In the genomic region with DNA sequence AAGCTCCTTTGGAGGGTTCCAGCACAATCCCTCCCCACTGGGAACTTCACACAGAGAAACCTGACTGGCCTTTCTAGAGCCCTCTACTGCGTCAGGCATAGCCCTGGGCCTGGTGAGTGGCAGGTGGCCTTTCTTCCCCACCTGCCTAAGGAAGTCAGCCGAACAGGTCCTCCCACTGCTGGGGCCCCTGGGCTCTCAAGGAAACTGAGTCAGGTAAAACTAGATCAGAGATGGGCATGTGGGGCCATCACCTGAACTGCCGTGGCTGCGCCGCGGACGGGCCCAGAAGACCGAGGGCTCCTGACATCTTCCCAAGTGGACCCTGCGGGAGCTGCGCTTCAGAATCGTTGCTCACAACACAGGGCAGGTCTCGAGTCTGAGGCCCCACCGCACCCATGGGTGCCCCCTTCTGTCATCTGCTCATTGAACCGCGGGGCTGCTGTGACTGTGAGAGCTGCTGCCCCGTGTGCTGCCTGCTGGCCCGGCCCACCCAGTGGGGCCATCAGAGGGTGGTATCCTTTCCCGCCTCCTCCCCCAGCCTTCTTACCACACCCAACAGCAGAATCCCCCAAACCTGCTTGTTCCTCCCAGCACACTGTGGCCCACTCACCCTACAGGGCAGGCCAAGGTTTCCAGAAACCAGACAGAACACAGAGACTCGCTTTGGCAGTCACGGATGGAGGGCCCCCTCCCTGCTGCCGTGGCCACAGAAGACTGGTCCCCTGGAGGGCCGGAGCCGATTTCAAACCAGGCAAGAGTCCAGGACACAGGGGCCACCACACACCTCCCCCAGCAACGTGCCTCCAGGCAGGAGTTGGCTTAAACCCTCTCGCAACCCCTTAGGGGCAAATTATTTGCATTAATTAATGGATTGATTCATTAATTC, we compare ENCODE assay signal across 26 cellular contexts.
DNase-seq lines count a peak whose midpoint lies in the region; ATAC-seq and TF ChIP-seq lines count a peak whose summit lies in the region.
"Had no signal": no experiment of that assay in that cellular context is flagged by ENCODE, and none has a peak within 500 bp of the region (broad histone marks: within the 10 kb centered on the region; RNA-seq: fewer than 3 reads in every experiment).

No MANE protein-coding gene starts in this region.

- in situ Hi-C loops in KBM-7 (cut with MboI; ENCODE audit: low pct_unique_long_range_greater_than_20kb, low sequenced_read_pairs) = no loop called here

- peak; percentile 11 for DNase-seq in activated naive CD4-positive, alpha-beta T cell treated with anti-CD3 and anti-CD28 coated beads, Interleukin-2, amount 10 ng/mL, durations not matched to agents 7 days and 5 days
- no peak for DNase-seq in activated naive CD4-positive, alpha-beta T cell treated with Interleukin-2 at 50 U/mL for 16 hours
- DNase-seq in RWPE2 (ENCODE audit: low spot score) = peak; percentile 51
- DNase-seq in left lobe of liver (ENCODE audit: low spot score) = peak; percentile 38
- peak; percentile 8 for DNase-seq in retina
- no peak for DNase-seq in NCI-H526 treated with DMSO at 0.1 percent for 48 hours (lab: John Stamatoyannopoulos, UW)
- DNase-seq in KBM-7 = no peak
- DNase-seq: activated CD4-positive, alpha-beta T cell treated with anti-CD3 and anti-CD28 coated beads, Interleukin-2, amount 50 U/mL, for 4 hours; activated CD8-positive, alpha-beta memory T cell treated with anti-CD3 and anti-CD28 coated beads, Interleukin-2, amount 50 U/mL, for 48 hours; amygdala; C1 segment of cervical spinal cord; effector CD4-positive, alpha-beta T cell; esophagus squamous epithelium; HFFc6; left colon; NCI-H524 treated with DMSO at 0.1 percent for 48 hours; SHP77 had no signal

- H3K9me3 ChIP-seq in RWPE2 (ENCODE audit: severe bottlenecking) = no peaks in the 10 kb centered on the region
- H3K9me3 ChIP-seq: A549, esophagus squamous epithelium, gastroesophageal sphincter had no signal

- H3K27ac Mint-ChIP-seq in activated naive CD4-positive, alpha-beta T cell treated with anti-CD3 and anti-CD28 coated beads, Interleukin-2, amount 10 ng/mL, durations not matched to agents 7 days and 5 days = no peak overlapping the region
- H3K27ac Mint-ChIP-seq: HFFc6; IgD-negative memory B cell; T-helper 1 cell treated with Interleukin-12 subunit alpha and Interleukin-12 subunit beta and Interleukin-4 antibody, amounts not matched to agents 30 μg/mL and 1 μg/mL, for 36 hours had no signal

- no peaks in the 10 kb centered on the region for H3K4me1 ChIP-seq in RWPE2 (ENCODE audit: insufficient read depth, poor library complexity, severe bottlenecking)
- H3K4me1 ChIP-seq: A549 had no signal

- no peaks in the 10 kb centered on the region for H3K9me3 Mint-ChIP-seq in activated naive CD4-positive, alpha-beta T cell treated with anti-CD3 and anti-CD28 coated beads, Interleukin-2, amount 10 ng/mL, durations not matched to agents 7 days and 5 days
- H3K9me3 Mint-ChIP-seq: HFFc6; IgD-negative memory B cell; T-helper 1 cell treated with Interleukin-12 subunit alpha and Interleukin-12 subunit beta and Interleukin-4 antibody, amounts not matched to agents 30 μg/mL and 1 μg/mL, for 36 hours had no signal

- H3K4me1 Mint-ChIP-seq in activated naive CD4-positive, alpha-beta T cell treated with anti-CD3 and anti-CD28 coated beads, Interleukin-2, amount 10 ng/mL, durations not matched to agents 7 days and 5 days = no peaks in the 10 kb centered on the region

- no peak overlapping the region for H3K4me3 Mint-ChIP-seq in activated naive CD4-positive, alpha-beta T cell treated with anti-CD3 and anti-CD28 coated beads, Interleukin-2, amount 10 ng/mL, durations not matched to agents 7 days and 5 days
- H3K4me3 Mint-ChIP-seq: HFFc6; IgD-negative memory B cell; T-helper 1 cell treated with Interleukin-12 subunit alpha and Interleukin-12 subunit beta and Interleukin-4 antibody, amounts not matched to agents 30 μg/mL and 1 μg/mL, for 36 hours had no signal

- CTCF ChIA-PET in activated naive CD4-positive, alpha-beta T cell treated with anti-CD3 and anti-CD28 coated beads, Interleukin-2, amount 10 ng/mL, durations not matched to agents 7 days and 5 days (lab: Charles Lee) = interaction anchor here (0.9 to 1.9 kb wide), 2 partner anchors 16 kb away, joined by 3 to 5 read pairs; no protein-coding TSS in a partner anchor

- H3K36me3 ChIP-seq in RWPE2 (ENCODE audit: low read depth) = no peaks in the 10 kb centered on the region
- H3K36me3 ChIP-seq: cardiac muscle cell had no signal

- H3K27ac ChIP-seq in RWPE2 (ENCODE audit: poor library complexity, severe bottlenecking) = no peak overlapping the region
- H3K27ac ChIP-seq: A549, cardiac muscle cell, esophagus squamous epithelium, gastroesophageal sphincter, HL-60, VCaP had no signal

- no peak for TF ChIP-seq CTCF in RWPE2 (IDR thresholded peaks at IDR 0.05; ENCODE audit: poor library complexity, severe bottlenecking)

- peaks cover 29% of the 10 kb centered on the region for H3K27me3 Mint-ChIP-seq in activated naive CD4-positive, alpha-beta T cell treated with anti-CD3 and anti-CD28 coated beads, Interleukin-2, amount 10 ng/mL, durations not matched to agents 7 days and 5 days
- H3K27me3 Mint-ChIP-seq: IgD-negative memory B cell had no signal

- no peak overlapping the region for H3K4me3 ChIP-seq in RWPE2 (ENCODE audit: severe bottlenecking)
- H3K4me3 ChIP-seq: A549, cardiac muscle cell, esophagus squamous epithelium, gastroesophageal sphincter had no signal

- H3K27me3 ChIP-seq in RWPE2 (ENCODE audit: insufficient read depth, poor library complexity, severe bottlenecking) = no peaks in the 10 kb centered on the region
- H3K27me3 ChIP-seq: cardiac muscle cell, esophagus squamous epithelium, gastroesophageal sphincter had no signal

- no peak for ATAC-seq in RWPE2 (ENCODE audit: low read depth)
- ATAC-seq in left lobe of liver = no peak
- ATAC-seq in GM21723 (IDR thresholded peaks at IDR 0.05; ENCODE audit: unreplicated experiment) = no peak
- ATAC-seq: A549, gastroesophageal sphincter, left colon, right cardiac atrium had no signal

- H3K36me3 Mint-ChIP-seq in activated naive CD4-positive, alpha-beta T cell treated with anti-CD3 and anti-CD28 coated beads, Interleukin-2, amount 10 ng/mL, durations not matched to agents 7 days and 5 days = no peaks in the 10 kb centered on the region
- H3K36me3 Mint-ChIP-seq: IgD-negative memory B cell had no signal

Comparison
In these comparisons a context has a peak if more than half of its experiments do, and no peak if none do; other contexts are left out.
1. DNase-seq: peak in activated naive CD4-positive, alpha-beta T cell treated with anti-CD3 and anti-CD28 coated beads, Interleukin-2, amount 10 ng/mL, durations not matched to agents 7 days and 5 days (single experiment), RWPE2 (single experiment), left lobe of liver (single experiment) and retina (single experiment); none in activated naive CD4-positive, alpha-beta T cell treated with Interleukin-2 at 50 U/mL for 16 hours (single experiment), NCI-H526 treated with DMSO at 0.1 percent for 48 hours (single experiment) and KBM-7 (single experiment).